In the genomic region with DNA sequence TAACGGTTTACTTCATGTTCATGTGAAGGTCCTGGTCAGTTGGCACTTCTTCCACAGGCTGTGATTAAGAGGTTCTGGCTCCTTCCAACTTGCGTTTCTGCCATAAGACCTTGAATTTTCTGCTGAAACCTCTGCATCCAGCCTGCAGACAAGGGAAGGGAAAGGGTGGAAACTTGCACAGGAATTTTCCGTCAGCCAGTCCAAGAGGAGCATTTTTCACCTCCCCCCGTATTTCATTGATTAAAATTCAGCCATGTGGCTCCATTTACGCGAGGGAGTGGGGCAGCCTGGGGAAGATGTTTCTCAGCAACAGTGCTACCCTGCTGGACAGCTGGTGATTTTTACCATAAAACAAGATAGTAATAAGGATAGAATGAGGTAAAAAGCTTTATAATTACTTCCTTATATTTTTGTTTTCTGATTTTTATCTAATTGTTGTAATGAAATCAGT, we compare ENCODE assay signal across 15 cellular contexts.
"Had no signal": no experiment of that assay in that cellular context is flagged by ENCODE, and none has a peak within 500 bp of the region (broad histone marks: within the 10 kb centered on the region; RNA-seq: fewer than 3 reads in every experiment).

No MANE protein-coding gene starts in this region.

- H3K27ac Mint-ChIP-seq: activated naive CD4-positive, alpha-beta T cell treated with anti-CD3 and anti-CD28 coated beads, Interleukin-2, amount 50 U/mL, for 72 hours; stimulated activated naive CD8-positive, alpha-beta T cell treated with anti-CD3 and anti-CD28 coated beads, Interleukin-15, amount 100 ng/mL, for 72 hours; T-helper 2 cell treated with Interferon-gamma antibody and Interleukin-4, amounts not matched to agents 5 μg/mL and 100 μg/mL, for 36 hours had no signal

- H3K36me3 ChIP-seq: breast epithelium, esophagus squamous epithelium, thyroid gland, uterus had no signal

- H3K4me3 Mint-ChIP-seq: neural crest cell; stimulated activated naive CD8-positive, alpha-beta T cell treated with anti-CD3 and anti-CD28 coated beads, Interleukin-15, amount 100 ng/mL, for 72 hours; T-helper 2 cell treated with Interferon-gamma antibody and Interleukin-4, amounts not matched to agents 5 μg/mL and 100 μg/mL, for 36 hours had no signal

- ATAC-seq: activated naive CD4-positive, alpha-beta T cell treated with anti-CD3 and anti-CD28 coated beads, Interleukin-2, amount 50 U/mL, for 72 hours; left colon; stimulated activated naive CD8-positive, alpha-beta T cell treated with anti-CD3 and anti-CD28 coated beads, Interleukin-15, amount 100 ng/mL, for 72 hours had no signal

- H3K27me3 ChIP-seq: breast epithelium, esophagus squamous epithelium, thyroid gland, uterus had no signal

- H3K4me1 ChIP-seq: breast epithelium, uterus had no signal

- H3K4me1 Mint-ChIP-seq: neural crest cell; stimulated activated naive CD8-positive, alpha-beta T cell treated with anti-CD3 and anti-CD28 coated beads, Interleukin-15, amount 100 ng/mL, for 72 hours had no signal

- H3K4me3 ChIP-seq: breast epithelium, dorsolateral prefrontal cortex, esophagus squamous epithelium, thyroid gland, uterus had no signal

- H3K36me3 Mint-ChIP-seq: activated naive CD4-positive, alpha-beta T cell treated with anti-CD3 and anti-CD28 coated beads, Interleukin-2, amount 50 U/mL, for 72 hours had no signal

- H3K9me3 Mint-ChIP-seq: activated naive CD4-positive, alpha-beta T cell treated with anti-CD3 and anti-CD28 coated beads, Interleukin-2, amount 50 U/mL, for 72 hours; neural crest cell; stimulated activated naive CD8-positive, alpha-beta T cell treated with anti-CD3 and anti-CD28 coated beads, Interleukin-15, amount 100 ng/mL, for 72 hours; T-helper 2 cell treated with Interferon-gamma antibody and Interleukin-4, amounts not matched to agents 5 μg/mL and 100 μg/mL, for 36 hours had no signal

- H3K9me3 ChIP-seq: breast epithelium, esophagus squamous epithelium, thyroid gland, uterus had no signal

- DNase-seq: activated CD4-positive, alpha-beta T cell treated with anti-CD3 and anti-CD28 coated beads, Interleukin-2, amount 50 U/mL, for 1 hour; activated effector memory CD4-positive, alpha-beta T cell treated with Interleukin-2 at 50 U/mL for 16 hours; aorta; dorsolateral prefrontal cortex; esophagus squamous epithelium; hypothalamus; left colon; stimulated activated CD4-positive, alpha-beta T cell treated with anti-CD3 and anti-CD28 coated beads, Interleukin-4, amount 100 ng/mL, for 4 hours; stimulated activated naive CD8-positive, alpha-beta T cell treated with anti-CD3 and anti-CD28 coated beads, Interleukin-15, amount 100 ng/mL, for 72 hours; thyroid gland; uterus had no signal
